ENCODE assay signal across 8 cellular contexts in the genomic region with DNA sequence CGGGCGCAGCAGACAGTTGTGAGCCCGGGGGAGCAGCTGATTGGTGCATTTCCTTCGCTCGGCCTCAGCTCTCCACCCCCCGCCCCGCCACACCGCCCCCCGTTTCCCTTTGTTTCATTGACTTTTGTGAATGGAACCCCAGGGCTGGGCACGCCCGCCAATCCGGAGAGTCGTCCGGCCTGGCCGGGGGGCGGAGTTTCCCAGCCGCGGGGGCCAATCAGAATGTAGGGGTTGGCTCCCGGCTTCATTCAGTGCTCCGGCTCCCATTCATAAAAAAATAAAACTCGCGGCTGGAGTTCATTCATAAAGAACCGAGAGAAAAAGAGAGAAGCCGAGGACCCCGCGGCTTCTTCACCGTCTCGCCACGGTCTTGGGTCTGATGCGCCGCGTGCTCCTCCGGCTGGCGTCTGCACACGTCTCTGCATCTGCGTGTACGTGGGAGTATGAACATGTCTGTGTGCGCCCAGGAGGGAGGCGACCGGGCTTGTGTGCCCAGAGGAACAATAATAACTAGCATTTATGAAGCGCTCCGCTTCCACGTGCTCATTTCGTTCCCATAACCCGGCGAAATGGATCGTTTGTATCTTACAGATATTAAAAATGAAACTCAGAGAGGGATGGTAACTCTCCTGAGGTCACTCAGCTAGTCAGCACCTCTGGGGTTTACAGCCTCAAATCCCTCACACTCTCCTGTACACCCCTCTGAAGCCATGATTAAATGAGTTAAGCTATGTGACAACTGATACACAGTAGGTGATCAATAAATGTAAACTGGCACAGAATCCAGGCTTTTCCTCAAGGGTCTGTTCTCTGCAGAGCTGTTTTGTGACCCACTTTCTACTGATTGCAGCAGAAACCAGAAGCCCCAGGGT. TPM values are rescaled to one million over a fixed set of nuclear protein-coding genes. Genes with fewer than 3 reads are reported as not detected.
A peak's percentile ranks its signal among the peaks of the same experiment; 100 is the strongest.
DNase-seq lines count a peak whose midpoint lies in the region; ATAC-seq and TF ChIP-seq lines count a peak whose summit lies in the region.

A gene (minus strand): TSS at position 24 of the 872 bp plus-strand sequence. CDS start 723 bp downstream, outside the sequence.

- H2AFZ ChIP-seq in HCT116 (ENCODE audit: low read depth, low read length, poor library complexity, severe bottlenecking): peak within 1 kb of the TSS; percentile 66

- intact Hi-C loops in HCT116 (cut with micrococcal nuclease): no loop called here

- TF ChIP-seq CTCF in HCT116 (IDR thresholded peaks at IDR 0.05 in 2 of 3, conservative IDR thresholded peaks at IDR 0.05 in 1 of 3; ENCODE audit: borderline replicate concordance in 1 of 3, insufficient read depth in 1 of 3, low read depth in 2 of 3, low read length in 2 of 3) (no peak), omental fat pad (IDR thresholded peaks at IDR 0.05) (no peak), suprapubic skin (IDR thresholded peaks at IDR 0.05) (no peak)

- TSS peak; percentile 71 for BruUV-seq in HCT116 (replicated peaks; lab: Mats Ljungman, UMichigan)

- CTCF ChIA-PET in HCT116 (lab: Charles Lee): interaction anchor here (1.8 kb wide), 1 partner anchor 159 kb away, joined by 5 read pairs; no protein-coding TSS in a partner anchor

- H3K27me3 ChIP-seq in HCT116 (ENCODE audit: insufficient read depth, low read length) (no peaks in the 10 kb centered on the region), suprapubic skin (peaks cover 14% of the 10 kb centered on the region)

- H3K9me3 Mint-ChIP-seq in activated naive CD4-positive, alpha-beta T cell treated with anti-CD3 and anti-CD28 coated beads, Interleukin-2, amount 50 U/mL, for 72 hours: no peaks in the 10 kb centered on the region

- peak; percentile 93 for DNase-seq in EH (ENCODE audit: low read depth)
- DNase-seq in HCT116 (ENCODE audit: low read depth, low spot score): peak; percentile 83
- DNase-seq in MV-4-11 (lab: John Stamatoyannopoulos, UW): peak; percentile 89
- peak; percentile 78 for DNase-seq in SKM-1 (lab: John Stamatoyannopoulos, UW; ENCODE audit: unreplicated experiment)
- DNase-seq in activated naive CD4-positive, alpha-beta T cell treated with anti-CD3 and anti-CD28 coated beads, Interleukin-2, amount 50 U/mL, for 72 hours (ENCODE audit: low spot score in 2 of 2): peak; percentile 71 to 95
- DNase-seq in glomerular visceral epithelial cell (ENCODE audit: extremely low spot score): peak; percentile 95
- DNase-seq in omental fat pad (ENCODE audit: low spot score): peak; percentile 76
- peak; percentile 94 for DNase-seq in suprapubic skin (ENCODE audit: low spot score in 2 of 2)

- H3K36me3 ChIP-seq in HCT116 (ENCODE audit: control insufficient read depth in 1 of 2, insufficient read depth in 2 of 2, low read length in 2 of 2) (peaks cover 0 to 3% of the 10 kb centered on the region in 2 experiments; a peak in 1 of 4 replicates), suprapubic skin (no peaks in the 10 kb centered on the region)

- peak within 1 kb of the TSS; percentile 97 for H3K4me2 ChIP-seq in HCT116 (ENCODE audit: low read length)

- POLR2A ChIA-PET in HCT116 (lab: Charles Lee): interaction anchor here (0.7 to 1.9 kb wide), 3 partner anchors 21 to 179 kb away, joined by 3 to 5 read pairs (median 4); a partner anchor contains a TSS

- peaks cover 25% of the 10 kb centered on the region for H3K79me2 ChIP-seq in HCT116 (ENCODE audit: insufficient read depth, low read length)

- RAD21 ChIA-PET in HCT116 (lab: Charles Lee; ENCODE audit: low non-redundant PET in 1 of 2, low total read pairs in 2 of 2, uncharacterized antibody in 2 of 2, unreplicated experiment in 2 of 2): no interaction called here

- peak; percentile 17 for TF ChIP-seq POLR2A in HCT116 (IDR thresholded peaks at IDR 0.05; ENCODE audit: borderline replicate concordance, extremely low read depth, insufficient read depth, insufficient read length)
- no peak for TF ChIP-seq POLR2A in suprapubic skin (IDR thresholded peaks at IDR 0.05)

- TF ChIP-seq RAD21 in HCT116 (IDR thresholded peaks at IDR 0.05; ENCODE audit: low read depth): no peak

- H3K4me3 ChIP-seq in HCT116 (replicated peaks in 1 of 2; ENCODE audit: low read depth in 1 of 2, low read length in 2 of 2) (peak within 1 kb of the TSS; percentile 72 to 78), suprapubic skin (peak within 1 kb of the TSS; percentile 65)

- H3K9ac ChIP-seq in HCT116 (ENCODE audit: low read length): peak within 1 kb of the TSS; percentile 88

- no peaks in the 10 kb centered on the region for H3K36me3 Mint-ChIP-seq in activated naive CD4-positive, alpha-beta T cell treated with anti-CD3 and anti-CD28 coated beads, Interleukin-2, amount 50 U/mL, for 72 hours

- H3K27ac ChIP-seq in HCT116 (ENCODE audit: low read depth, low read length) (peak within 1 kb of the TSS; percentile 82), suprapubic skin (peak within 1 kb of the TSS; percentile 56)

- H4K20me1 ChIP-seq in HCT116 (ENCODE audit: insufficient read depth): no peaks in the 10 kb centered on the region

- no peak for TF ChIP-seq EP300 in suprapubic skin (IDR thresholded peaks at IDR 0.05)

- ATAC-seq in HCT116 (peak; percentile 82), omental fat pad (ENCODE audit: low FRiP score) (peak; percentile 80)
- ATAC-seq in activated naive CD4-positive, alpha-beta T cell treated with anti-CD3 and anti-CD28 coated beads, Interleukin-2, amount 50 U/mL, for 72 hours: peak; percentile 92

- H3K9me3 ChIP-seq in HCT116 (ENCODE audit: control insufficient read depth in 1 of 2, insufficient read depth in 1 of 2, low read depth in 1 of 2, low read length in 2 of 2) (no peaks in the 10 kb centered on the region), suprapubic skin (no peaks in the 10 kb centered on the region)

- H3K4me1 ChIP-seq in HCT116 (ENCODE audit: control insufficient read depth in 1 of 2, insufficient read depth in 2 of 2, low read length in 2 of 2) (peaks cover 23 to 37% of the 10 kb centered on the region in 2 experiments), suprapubic skin (peaks cover 56% of the 10 kb centered on the region)

- H3K9me2 ChIP-seq in HCT116 (ENCODE audit: insufficient read depth): no peaks in the 10 kb centered on the region

- no peak within 1 kb of the TSS for H3K27ac Mint-ChIP-seq in activated naive CD4-positive, alpha-beta T cell treated with anti-CD3 and anti-CD28 coated beads, Interleukin-2, amount 50 U/mL, for 72 hours

- whole genome bisulfite sequencing in suprapubic skin: under 1% methylated on average over 30 of the region's 47 CpGs

TF ChIP-seq in HCT116, 20 proteins besides CTCF, POLR2A, EP300 and RAD21:
- TF ChIP-seq POLR2AphosphoS5 (IDR thresholded peaks at IDR 0.05; ENCODE audit: low read depth, low read length) (peak; percentile 29; the same call in 1 of the 2 replicates), SRF (IDR thresholded peaks at IDR 0.05; ENCODE audit: low read depth) (no peak), EGR1 (IDR thresholded peaks at IDR 0.05; ENCODE audit: low read depth) (0 out of 2 replicates have a peak, but pooled peaks have one; percentile 32), SP1 (IDR thresholded peaks at IDR 0.05; ENCODE audit: low read depth) (peak; percentile 43; the same call in 1 of the 2 replicates), TCF7L2 (IDR thresholded peaks at IDR 0.05; ENCODE audit: borderline replicate concordance, extremely low read depth, insufficient read depth, insufficient read length) (peak; percentile 53)
- TF ChIP-seq, protein P1, sequence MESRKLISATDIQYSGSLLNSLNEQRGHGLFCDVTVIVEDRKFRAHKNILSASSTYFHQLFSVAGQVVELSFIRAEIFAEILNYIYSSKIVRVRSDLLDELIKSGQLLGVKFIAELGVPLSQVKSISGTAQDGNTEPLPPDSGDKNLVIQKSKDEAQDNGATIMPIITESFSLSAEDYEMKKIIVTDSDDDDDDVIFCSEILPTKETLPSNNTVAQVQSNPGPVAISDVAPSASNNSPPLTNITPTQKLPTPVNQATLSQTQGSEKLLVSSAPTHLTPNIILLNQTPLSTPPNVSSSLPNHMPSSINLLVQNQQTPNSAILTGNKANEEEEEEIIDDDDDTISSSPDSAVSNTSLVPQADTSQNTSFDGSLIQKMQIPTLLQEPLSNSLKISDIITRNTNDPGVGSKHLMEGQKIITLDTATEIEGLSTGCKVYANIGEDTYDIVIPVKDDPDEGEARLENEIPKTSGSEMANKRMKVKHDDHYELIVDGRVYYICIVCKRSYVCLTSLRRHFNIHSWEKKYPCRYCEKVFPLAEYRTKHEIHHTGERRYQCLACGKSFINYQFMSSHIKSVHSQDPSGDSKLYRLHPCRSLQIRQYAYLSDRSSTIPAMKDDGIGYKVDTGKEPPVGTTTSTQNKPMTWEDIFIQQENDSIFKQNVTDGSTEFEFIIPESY (IDR thresholded peaks at IDR 0.05; ENCODE audit: extremely low read depth, insufficient replicate concordance, low read length): no peak

RNA-seq across cellular contexts. Expression of the gene that starts here (rescaled TPM):
- total RNA-seq in HCT116 (2021; ENCODE audit: unreplicated experiment) (51.5 TPM), omental fat pad (1 to 10 TPM in 1 of 4 donors, under 1 TPM in 1, not detected in 2; 0.37 to 1.3 TPM), suprapubic skin (1 to 10 TPM; 5.6 to 7.1 (median 6.3) TPM)
- polyA plus RNA-seq in HCT116 (2012): 31.7 and 44.1 TPM in 2 replicates
- total RNA-seq in activated naive CD4-positive, alpha-beta T cell treated with anti-CD3 and anti-CD28 coated beads, Interleukin-2, amount 50 U/mL, for 72 hours: 1 to 10 TPM in 1 of 2 donors, under 1 TPM in 1; 0.32 to 2.2 TPM

Comparison
In these comparisons a context has a peak if more than half of its experiments do, and no peak if none do; other contexts are left out.
1. Peak in every context shown above with its lines: DNase-seq, ATAC-seq, H3K4me3 ChIP-seq and H3K27ac ChIP-seq.